8 cellular contexts compared by ENCODE assay signal in genomic region chr1:155983191-155984023, GRCh38. TPM values are rescaled to one million over a fixed set of nuclear protein-coding genes. Genes with fewer than 3 reads are reported as not detected.
DNase-seq lines count a peak whose midpoint lies in the region; ATAC-seq and TF ChIP-seq lines count a peak whose summit lies in the region.

No MANE protein-coding gene starts in this region.

- H3K4me1 Mint-ChIP-seq in WTC11: peaks cover 71% of the 10 kb centered on the region

- H3K9me3 ChIP-seq in Loucy (ENCODE audit: insufficient read depth, low read depth, low read length) (no peaks in the 10 kb centered on the region), heart right ventricle (no peaks in the 10 kb centered on the region), skeletal muscle tissue (ENCODE audit: control insufficient read depth in 3 of 3, low read length in 3 of 3) (no peaks in the 10 kb centered on the region)

- H3K27ac Mint-ChIP-seq in WTC11: peak overlapping the region; percentile 97

- peaks cover 6% of the 10 kb centered on the region for H3K36me3 Mint-ChIP-seq in WTC11

- no peaks in the 10 kb centered on the region for H4K20me1 ChIP-seq in Loucy (ENCODE audit: insufficient read depth, low read length, poor library complexity, severe bottlenecking)

- peak overlapping the region; percentile 30 for H3K9ac ChIP-seq in Loucy (ENCODE audit: low read depth, low read length, poor library complexity, severe bottlenecking)
- H3K9ac ChIP-seq in skeletal muscle tissue (ENCODE audit: low read depth in 1 of 3, low read length in 3 of 3): peak overlapping the region; percentile 2 to 70 (median 14)

- peak; percentile 99 for DNase-seq in GM04504 (ENCODE audit: low read depth)
- no peak for DNase-seq in WTC11 (ENCODE audit: low spot score)
- peak; percentile 72 to 82 for DNase-seq in heart right ventricle
- DNase-seq in effector CD8-positive, alpha-beta T cell (lab: John Stamatoyannopoulos, UW): no peak
- no peak for DNase-seq in HuH-7.5 (ENCODE audit: low spot score)
- DNase-seq in activated naive CD4-positive, alpha-beta T cell treated with anti-CD3 and anti-CD28 coated beads, Interleukin-2, amount 50 U/mL, for 16 hours: no peak

- H2AFZ ChIP-seq in Loucy (ENCODE audit: low read length): no peak overlapping the region

- intact Hi-C loops in heart right ventricle (cut with DNase I): loop anchor here in 1 of 10 donors (5.0 kb wide), 1 partner anchor 41 kb away; the partner anchor contains the start of gene RXFP4

- no peak overlapping the region for H3K4me2 ChIP-seq in Loucy (ENCODE audit: low read depth, low read length, poor library complexity, severe bottlenecking)

- 32 to 54% methylated on average over 4 of the region's 4 CpGs for WGBS in heart right ventricle, 2 donors

- peak overlapping the region; percentile 55 to 99 (median 96) for H3K27ac ChIP-seq in heart right ventricle
- peak overlapping the region; percentile 56 for H3K27ac ChIP-seq in skeletal muscle tissue (ENCODE audit: low read depth, low read length)

- ATAC-seq in WTC11 (peak; percentile 66), heart right ventricle (peak; percentile 32 to 72 (median 46))

- H3K27me3 Mint-ChIP-seq in WTC11 (ENCODE audit: low read depth): no peaks in the 10 kb centered on the region

- peaks cover 13% of the 10 kb centered on the region for H3K9me3 Mint-ChIP-seq in WTC11

- H3K4me1 ChIP-seq in Loucy (ENCODE audit: insufficient read depth, low read length, poor library complexity, severe bottlenecking) (peaks cover 49% of the 10 kb centered on the region), heart right ventricle (peaks cover 29 to 71% (median 51%) of the 10 kb centered on the region in 9 donors), skeletal muscle tissue (ENCODE audit: control insufficient read depth in 3 of 3, insufficient read depth in 3 of 3, low read length in 3 of 3) (peaks cover 49 to 52% (median 52%) of the 10 kb centered on the region in 3 donors)

- peaks cover 28% of the 10 kb centered on the region for H3K79me2 ChIP-seq in Loucy (ENCODE audit: insufficient read depth, low read length)

- no peak overlapping the region for H3K4me3 ChIP-seq in Loucy (ENCODE audit: low read length, poor library complexity, severe bottlenecking)
- H3K4me3 ChIP-seq in heart right ventricle: peak overlapping the region in 9 of 10 donors; percentile 19 to 97 (median 79)
- peak overlapping the region in 2 of 3 donors; percentile 24 to 57 for H3K4me3 ChIP-seq in skeletal muscle tissue (ENCODE audit: low read length in 3 of 3)

- H3F3A ChIP-seq in Loucy (ENCODE audit: low read depth): no peaks in the 10 kb centered on the region

- H3K36me3 ChIP-seq in Loucy (ENCODE audit: insufficient read depth, low read length) (no peaks in the 10 kb centered on the region), heart right ventricle (no peaks in the 10 kb centered on the region), skeletal muscle tissue (ENCODE audit: control insufficient read depth in 3 of 3, insufficient read depth in 3 of 3, low read length in 3 of 3) (peaks cover 0 to 3% (median 0%) of the 10 kb centered on the region in 3 donors)

- CTCF ChIA-PET in WTC11 (lab: Charles Lee): interaction anchor here (0.8 to 3.4 kb wide), 20 partner anchors 9 to 811 kb away, joined by 3 to 40 read pairs (median 6); partner anchors contain the start of genes KHDC4, KRTCAP2, LAMTOR2 and RAB25

- H3K27me3 ChIP-seq in Loucy (ENCODE audit: insufficient read depth, low read length, poor library complexity, severe bottlenecking) (no peaks in the 10 kb centered on the region), heart right ventricle (no peaks in the 10 kb centered on the region), skeletal muscle tissue (ENCODE audit: control insufficient read depth in 3 of 3, insufficient read depth in 3 of 3, low read length in 3 of 3) (no peaks in the 10 kb centered on the region)

- peak overlapping the region; percentile 55 for H3K4me3 Mint-ChIP-seq in WTC11

- H3K9me2 ChIP-seq in Loucy (replicated peaks; ENCODE audit: low read depth, low read length): no peaks in the 10 kb centered on the region

- POLR2A ChIA-PET in WTC11 (lab: Charles Lee): interaction anchor here (0.7 to 3.0 kb wide), 9 partner anchors 8 to 99 kb away, joined by 3 to 31 read pairs (median 4); partner anchors contain the start of genes KHDC4, MEX3A and UBQLN4

- TF ChIP-seq CTCF in Loucy (conservative IDR thresholded peaks at IDR 0.05; ENCODE audit: low read length) (peak; percentile 33; the same call in 1 of the 2 replicates), WTC11 (IDR thresholded peaks at IDR 0.05) (no peak), heart right ventricle (IDR thresholded peaks at IDR 0.05) (peak in 3 of 9 donors; percentile 6 to 37 (median 24))

TF ChIP-seq in WTC11, 78 proteins besides CTCF, POLR2A, EP300 and RAD21:
- 0 out of 2 replicates have a peak, but pooled peaks have one; percentile 16 for TF ChIP-seq MAX (CRISPR knock-in tag; IDR thresholded peaks at IDR 0.05)
- peak; percentile 99 for TF ChIP-seq GABPB1 (CRISPR knock-in tag; IDR thresholded peaks at IDR 0.05)
- no peak for TF ChIP-seq SMAD4 (CRISPR knock-in tag; IDR thresholded peaks at IDR 0.05)

RNA-seq across cellular contexts. Expression of gene ARHGEF2, which starts 5.1 kb away (rescaled TPM):
- total RNA-seq in WTC11 (2021) (60.0 to 69.5 TPM (median 66.2 TPM) in 3 replicates), heart right ventricle (10 to 100 TPM; 48.6 to 79.8 (median 58.2) TPM), skeletal muscle tissue (135 TPM)
- 10 to 100 TPM; 22.7 to 38.0 TPM for polyA plus RNA-seq in heart right ventricle

RNA-seq across cellular contexts. Expression of gene SSR2, which starts 37.3 kb away (rescaled TPM):
- total RNA-seq in WTC11 (2021): 172 to 175 TPM (median 174 TPM) in 3 replicates
- 100 to 1,000 TPM in 2 of 10 donors, 10 to 100 TPM in 8; 70.3 to 124 (median 73.7) TPM for total RNA-seq in heart right ventricle
- 100 to 1,000 TPM in 1 of 2 donors, 10 to 100 TPM in 1; 66.1 to 322 TPM for polyA plus RNA-seq in heart right ventricle
- 276 TPM for total RNA-seq in skeletal muscle tissue

RNA-seq across cellular contexts. Expression of gene RXFP4, which starts 42.0 kb away (rescaled TPM):
- not detected in 3 replicates for total RNA-seq in WTC11 (2021)
- total RNA-seq in heart right ventricle: not detected
- polyA plus RNA-seq in heart right ventricle: under 1 TPM in 1 of 2 donors, not detected in 1; 0.04 TPM
- total RNA-seq in skeletal muscle tissue: not detected

RNA-seq across cellular contexts. Expression of gene KHDC4, which starts 49.2 kb away (rescaled TPM):
- total RNA-seq in WTC11 (2021): 46.0 to 64.4 TPM (median 59.8 TPM) in 3 replicates
- total RNA-seq in heart right ventricle: 10 to 100 TPM; 17.6 to 30.3 (median 22.0) TPM
- 10 to 100 TPM; 14.3 to 33.8 TPM for polyA plus RNA-seq in heart right ventricle
- total RNA-seq in skeletal muscle tissue: 26.6 TPM

Comparison
In these comparisons a context has a peak if more than half of its experiments do, and no peak if none do; other contexts are left out.
1. DNase-seq: peak in GM04504 (single experiment) and heart right ventricle (2 of 2); none in WTC11 (single experiment), effector CD8-positive, alpha-beta T cell (single experiment), HuH-7.5 (single experiment) and activated naive CD4-positive, alpha-beta T cell treated with anti-CD3 and anti-CD28 coated beads, Interleukin-2, amount 50 U/mL, for 16 hours (single experiment).